ENCODE assay signal across 20 cellular contexts in the genomic region with DNA sequence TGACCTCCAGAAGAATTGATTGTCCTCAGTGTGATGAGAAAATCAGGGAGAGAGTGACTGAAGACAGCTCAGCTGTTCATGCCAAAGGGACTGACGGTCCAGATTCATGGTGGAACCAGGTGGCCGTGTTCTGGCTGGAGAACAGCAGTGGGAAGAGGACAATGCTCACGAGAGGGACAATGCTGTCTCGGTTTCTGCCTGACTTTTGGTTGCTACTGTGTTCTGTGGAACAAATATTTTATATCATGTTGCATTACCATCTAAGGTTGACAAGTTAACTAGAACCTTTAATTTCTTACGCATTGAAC. TPM values are rescaled to one million over a fixed set of nuclear protein-coding genes. Genes with fewer than 3 reads are reported as not detected.
DNase-seq lines count a peak whose midpoint lies in the region; ATAC-seq and TF ChIP-seq lines count a peak whose summit lies in the region.
"Had no signal": no experiment of that assay in that cellular context is flagged by ENCODE, and none has a peak within 500 bp of the region (broad histone marks: within the 10 kb centered on the region; RNA-seq: fewer than 3 reads in every experiment).

No MANE protein-coding gene starts in this region.

- no peaks in the 10 kb centered on the region for H3K9me3 Mint-ChIP-seq in MCF 10A (ENCODE audit: unreplicated experiment)
- H3K9me3 Mint-ChIP-seq: CD14-positive monocyte; stimulated activated naive CD8-positive, alpha-beta T cell treated with anti-CD3 and anti-CD28 coated beads, Interleukin-15, amount 100 ng/mL, for 72 hours had no signal

- peaks cover 6% of the 10 kb centered on the region for H3K36me3 Mint-ChIP-seq in MCF 10A (ENCODE audit: insufficient read depth, unreplicated experiment)

- no peak overlapping the region for H3K4me3 Mint-ChIP-seq in MCF 10A (ENCODE audit: unreplicated experiment)
- H3K4me3 Mint-ChIP-seq: CD14-positive monocyte; stimulated activated naive CD8-positive, alpha-beta T cell treated with anti-CD3 and anti-CD28 coated beads, Interleukin-15, amount 100 ng/mL, for 72 hours had no signal

- ATAC-seq in SK-N-SH treated with all-trans-retinoic acid at 6 μM for 48 hours = no peak
- no peak for ATAC-seq in GM18498 (IDR thresholded peaks at IDR 0.05; ENCODE audit: unreplicated experiment)
- ATAC-seq: stimulated activated naive CD8-positive, alpha-beta T cell treated with anti-CD3 and anti-CD28 coated beads, Interleukin-15, amount 100 ng/mL, for 72 hours had no signal

- H3K4me2 ChIP-seq in SK-N-SH = peak overlapping the region; percentile 50; the same call in 1 of the 2 replicates
- H3K4me2 ChIP-seq: KMS-11 had no signal

- H3K9me3 ChIP-seq in SK-N-SH (no peaks in the 10 kb centered on the region), subcutaneous abdominal adipose tissue (ENCODE audit: control insufficient read depth in 5 of 5, low read length in 5 of 5) (no peaks in the 10 kb centered on the region)

- H3K4me1 ChIP-seq in SK-N-SH (ENCODE audit: control insufficient read depth in 1 of 2, insufficient read depth in 2 of 2, low read depth in 1 of 2, low read length in 1 of 2) (peaks cover 17 to 24% of the 10 kb centered on the region in 2 experiments), subcutaneous abdominal adipose tissue (ENCODE audit: control insufficient read depth in 5 of 5, insufficient read depth in 5 of 5, low read length in 5 of 5) (peaks cover 14 to 76% (median 72%) of the 10 kb centered on the region in 5 donors)

- CTCF ChIA-PET in SK-N-SH (lab: Yijun Ruan, JAX) (interaction anchor here (0.6 to 6.5 kb wide), 4 partner anchors 8 to 1866 kb away, joined by 3 to 51 read pairs (median 3); no protein-coding TSS in a partner anchor), MCF 10A (lab: Yijun Ruan, JAX) (interaction anchor here (0.7 to 5.0 kb wide), 3 partner anchors 59 to 806 kb away, joined by 3 to 31 read pairs (median 5); no protein-coding TSS in a partner anchor), GM10248 (lab: Yijun Ruan, JAX) (interaction anchor here (2.4 kb wide), 1 partner anchor 79 kb away, joined by 8 read pairs; no protein-coding TSS in a partner anchor)

- TF ChIP-seq RAD21 in SK-N-SH (IDR thresholded peaks at IDR 0.05; ENCODE audit: low read length) = no peak

- peak overlapping the region; percentile 95 for H3K27ac Mint-ChIP-seq in MCF 10A (ENCODE audit: low read depth, unreplicated experiment)
- H3K27ac Mint-ChIP-seq: stimulated activated naive CD8-positive, alpha-beta T cell treated with anti-CD3 and anti-CD28 coated beads, Interleukin-15, amount 100 ng/mL, for 72 hours had no signal

- BruUV-seq in MCF 10A (replicated peaks; lab: Mats Ljungman, UMichigan) = no TSS peak

- no peak overlapping the region for H2AFZ ChIP-seq in SK-N-SH (ENCODE audit: low read depth)

- TF ChIP-seq EP300 in SK-N-SH (IDR thresholded peaks at IDR 0.05; ENCODE audit: borderline replicate concordance in 1 of 2, low read depth in 1 of 2, low read length in 1 of 2) = no peak

- H3K27me3 ChIP-seq in SK-N-SH (ENCODE audit: insufficient read depth) = no peaks in the 10 kb centered on the region
- no peaks in the 10 kb centered on the region for H3K27me3 ChIP-seq in subcutaneous abdominal adipose tissue (ENCODE audit: control insufficient read depth in 5 of 5, insufficient read depth in 4 of 5, low read length in 5 of 5)
- H3K27me3 ChIP-seq: dorsolateral prefrontal cortex had no signal

- H3K27me3 Mint-ChIP-seq in MCF 10A (ENCODE audit: insufficient read depth, unreplicated experiment) = no peaks in the 10 kb centered on the region
- H3K27me3 Mint-ChIP-seq: stimulated activated naive CD8-positive, alpha-beta T cell treated with anti-CD3 and anti-CD28 coated beads, Interleukin-15, amount 100 ng/mL, for 72 hours had no signal

- intact Hi-C loops in MCF 10A (cut with micrococcal nuclease) = no loop called here

- H3F3A ChIP-seq in SK-N-SH (replicated peaks; ENCODE audit: insufficient read depth) = peaks cover 19% of the 10 kb centered on the region

- peaks cover 93% of the 10 kb centered on the region for H3K79me2 ChIP-seq in SK-N-SH (ENCODE audit: insufficient read depth)

- H3K9me2 ChIP-seq in SK-N-SH = no peaks in the 10 kb centered on the region

- TF ChIP-seq CTCF in SK-N-SH (IDR thresholded peaks at IDR 0.05) (no peak), MCF 10A (IDR thresholded peaks at IDR 0.05; ENCODE audit: unreplicated experiment) (no peak), GM10248 (IDR thresholded peaks at IDR 0.05; ENCODE audit: control extremely low read depth, extremely low read depth, low read depth, missing control alignments) (no peak)

- WGBS in SK-N-SH (ENCODE audit: low lambda C conversion rate) = 88% methylated on average over 5 of the region's 5 CpGs

- H3K27ac ChIP-seq in SK-N-SH (ENCODE audit: low read depth in 2 of 2, low read length in 1 of 2) (peak overlapping the region; percentile 1 to 93; a peak in 2 of 4 replicates), subcutaneous abdominal adipose tissue (ENCODE audit: low read depth, low read length) (peak overlapping the region; percentile 55)
- H3K27ac ChIP-seq: 22Rv1, KMS-11, VCaP had no signal

- 0 out of 2 replicates have a peak, but pooled peaks cover 4% of the 10 kb centered on the region for H4K20me1 ChIP-seq in SK-N-SH (ENCODE audit: insufficient read depth)

- H3K4me3 ChIP-seq in SK-N-SH (ENCODE audit: low read depth in 2 of 2, low read length in 1 of 2) (no peak overlapping the region), subcutaneous abdominal adipose tissue (ENCODE audit: low read depth in 1 of 5, low read length in 5 of 5) (no peak overlapping the region)
- H3K4me3 ChIP-seq: dorsolateral prefrontal cortex had no signal

- DNase-seq in SK-N-SH (no peak), MCF 10A (ENCODE audit: unreplicated experiment) (no peak), mesenteric fat pad (ENCODE audit: low spot score) (peak; percentile 20), GM10248 (ENCODE audit: extremely low spot score) (no peak), DMS114 treated with DMSO at 0.1 percent for 48 hours (lab: John Stamatoyannopoulos, UW; ENCODE audit: unreplicated experiment) (no peak)
- DNase-seq: activated effector memory CD4-positive, alpha-beta T cell treated with Interleukin-2 at 50 U/mL for 16 hours; EL; mesendoderm; NCI-H1417; NCI-H345; occipital lobe; stimulated activated naive CD8-positive, alpha-beta T cell treated with anti-CD3 and anti-CD28 coated beads, Interleukin-15, amount 100 ng/mL, for 72 hours had no signal

- no peaks in the 10 kb centered on the region for H3K36me3 ChIP-seq in SK-N-SH (replicated peaks in 1 of 2; ENCODE audit: control insufficient read depth in 1 of 2, insufficient read depth in 2 of 2, low read length in 1 of 2)
- H3K36me3 ChIP-seq in subcutaneous abdominal adipose tissue (ENCODE audit: control insufficient read depth in 5 of 5, insufficient read depth in 5 of 5, low read length in 5 of 5) = no peaks in the 10 kb centered on the region

- H3K9ac ChIP-seq in SK-N-SH (no peak overlapping the region), subcutaneous abdominal adipose tissue (ENCODE audit: low read length in 5 of 5) (no peak overlapping the region)
- H3K9ac ChIP-seq: KMS-11 had no signal

- H3K4me1 Mint-ChIP-seq in MCF 10A (ENCODE audit: insufficient read depth, unreplicated experiment) = peaks cover 52% of the 10 kb centered on the region

- POLR2A ChIA-PET in SK-N-SH (lab: Yijun Ruan, JAX) (no interaction called here), MCF 10A (lab: Yijun Ruan, JAX) (interaction anchor here (0.7 to 3.6 kb wide), 17 partner anchors 11 to 82 kb away, joined by 3 to 23 read pairs (median 6); a partner anchor contains a TSS), GM10248 (lab: Yijun Ruan, JAX) (no interaction called here)

TF ChIP-seq in SK-N-SH, 30 proteins besides CTCF, POLR2A, EP300 and RAD21 (continues in another document):
- TF ChIP-seq TCF12 (IDR thresholded peaks at IDR 0.05) (no peak), FOXM1 (IDR thresholded peaks at IDR 0.05; ENCODE audit: low read depth) (no peak), FOSL2 (IDR thresholded peaks at IDR 0.05; ENCODE audit: borderline replicate concordance, low read depth) (no peak), GATA2 (CRISPR knock-in tag; IDR thresholded peaks at IDR 0.05) (no peak), EZH2phosphoT487 (IDR thresholded peaks at IDR 0.05; ENCODE audit: borderline replicate concordance, low read depth) (no peak), GABPA (IDR thresholded peaks at IDR 0.05; ENCODE audit: low read depth) (no peak), CHD2 (IDR thresholded peaks at IDR 0.05; ENCODE audit: low read length, partially characterized antibody) (no peak)
- TF ChIP-seq, protein P1, sequence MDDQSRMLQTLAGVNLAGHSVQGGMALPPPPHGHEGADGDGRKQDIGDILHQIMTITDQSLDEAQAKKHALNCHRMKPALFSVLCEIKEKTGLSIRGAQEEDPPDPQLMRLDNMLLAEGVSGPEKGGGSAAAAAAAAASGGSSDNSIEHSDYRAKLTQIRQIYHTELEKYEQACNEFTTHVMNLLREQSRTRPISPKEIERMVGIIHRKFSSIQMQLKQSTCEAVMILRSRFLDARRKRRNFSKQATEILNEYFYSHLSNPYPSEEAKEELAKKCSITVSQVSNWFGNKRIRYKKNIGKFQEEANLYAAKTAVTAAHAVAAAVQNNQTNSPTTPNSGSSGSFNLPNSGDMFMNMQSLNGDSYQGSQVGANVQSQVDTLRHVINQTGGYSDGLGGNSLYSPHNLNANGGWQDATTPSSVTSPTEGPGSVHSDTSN (IDR thresholded peaks at IDR 0.05) = no peak

TF ChIP-seq in SK-N-SH treated with all-trans-retinoic acid at 6 μM for 48 hours, 23 proteins besides CTCF, POLR2A, EP300 and RAD21 (continues in another document):
- TF ChIP-seq ESRRG (CRISPR knock-in tag; IDR thresholded peaks at IDR 0.05) (no peak), ZNF565 (CRISPR knock-in tag; conservative IDR thresholded peaks at IDR 0.05; ENCODE audit: low read depth) (no peak), CSDC2 (CRISPR knock-in tag; IDR thresholded peaks at IDR 0.05) (no peak), ZC3H10 (CRISPR knock-in tag; IDR thresholded peaks at IDR 0.05) (no peak), PPARA (CRISPR knock-in tag; IDR thresholded peaks at IDR 0.05; ENCODE audit: borderline replicate concordance) (no peak)

RNA-seq across cellular contexts. Expression of a gene that starts 58.0 kb away (rescaled TPM):
- 6.2 and 7.8 TPM in 2 replicates for polyA plus RNA-seq in SK-N-SH (2012; rRNA removed)
- polyA plus RNA-seq in SK-N-SH (2012; cell fraction: cytosol; rRNA removed) = 8.2 and 11.4 TPM in 2 replicates
- polyA plus RNA-seq in SK-N-SH (2012; cell fraction: nucleus; rRNA removed) = 8.6 and 12.6 TPM in 2 replicates
- 6.9 and 7.8 TPM in 2 replicates for total RNA-seq in MCF 10A (2022)
- total RNA-seq in mesenteric fat pad = 7.9 TPM
